24 cellular contexts compared by ENCODE assay signal in the genomic region with DNA sequence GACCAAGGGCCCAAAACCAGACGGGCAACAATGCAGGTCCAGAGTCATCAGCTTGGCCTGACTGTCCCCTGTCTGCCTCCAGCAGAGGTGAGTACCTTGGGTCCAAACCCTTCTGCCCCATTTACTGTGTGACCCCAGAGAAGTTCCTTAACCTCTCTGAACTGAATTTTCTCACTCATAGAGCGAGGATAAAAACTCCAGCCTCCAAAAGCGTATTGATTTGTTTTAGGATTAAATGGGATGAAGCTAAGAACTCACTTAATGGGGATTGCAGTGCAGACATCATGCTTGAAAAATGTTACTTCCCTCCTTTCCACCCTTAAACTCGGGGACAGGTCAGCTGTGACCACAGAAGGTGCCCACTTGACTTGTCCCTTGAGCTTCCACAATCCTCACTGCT. TPM values are rescaled to one million over a fixed set of nuclear protein-coding genes. Genes with fewer than 3 reads are reported as not detected.
"Had no signal": no experiment of that assay in that cellular context is flagged by ENCODE, and none has a peak within 500 bp of the region (broad histone marks: within the 10 kb centered on the region; RNA-seq: fewer than 3 reads in every experiment).

No MANE protein-coding gene starts in this region.

- H3K4me2 ChIP-seq: KMS-11 had no signal

- FAIRE-seq: RCC 7860 had no signal

- DNase-seq: IMR-90, Kasumi-1, MM.1S, NCI-H1092 treated with DMSO at 0.1 percent for 48 hours, NCI-H1436, NCI-H187, NCI-H2029, NCI-H2081 treated with DMSO at 0.1 percent for 48 hours, NCI-H2171, NCI-H226, NCI-H446, NCI-H510A, NCI-H524 treated with DMSO at 0.1 percent for 48 hours, NCI-H69, NCI-H774, Right ventricle myocardium superior, RPMI8226, SIG-M5 had no signal

- H3K9ac ChIP-seq: KMS-11 had no signal

- H3K36me3 ChIP-seq: SJSA1 had no signal

- H3K9me3 ChIP-seq: SJSA1 had no signal

- H3K4me3 ChIP-seq: SJSA1, SK-N-MC had no signal

- H3K27ac ChIP-seq: KMS-11, SJSA1, SK-N-MC had no signal

- H3K4me1 ChIP-seq: SJSA1 had no signal

RNA-seq across cellular contexts. Expression of gene IGLL1, which starts 22.6 kb away (rescaled TPM):
- total RNA-seq: HT-29, IMR-90, M059J, Right ventricle myocardium superior, SJSA1 had no signal
